14 cellular contexts compared by ENCODE assay signal in the genomic region with DNA sequence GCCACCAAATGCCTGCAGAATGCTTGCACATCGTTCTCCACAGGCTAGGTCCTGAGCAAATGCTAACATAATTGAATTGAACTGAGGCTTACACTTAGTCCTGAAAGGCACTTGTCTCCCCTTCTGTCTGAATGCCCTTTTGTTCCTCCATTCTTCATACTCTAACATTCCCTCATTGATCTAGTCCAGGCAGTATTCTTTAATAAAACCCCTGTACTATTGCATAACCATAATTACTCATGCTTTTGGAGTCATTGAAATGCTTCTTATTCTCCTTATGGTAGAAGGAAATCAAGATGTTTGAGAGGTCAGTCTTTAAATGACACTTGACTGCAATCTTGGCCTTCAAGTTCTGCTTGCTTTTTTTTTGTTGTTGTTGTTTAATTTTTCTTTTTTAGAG. TPM values are rescaled to one million over a fixed set of nuclear protein-coding genes. Genes with fewer than 3 reads are reported as not detected.
DNase-seq lines count a peak whose midpoint lies in the region; ATAC-seq and TF ChIP-seq lines count a peak whose summit lies in the region.
"Had no signal": no experiment of that assay in that cellular context is flagged by ENCODE, and none has a peak within 500 bp of the region (broad histone marks: within the 10 kb centered on the region; RNA-seq: fewer than 3 reads in every experiment).

No MANE protein-coding gene starts in this region.

- H3K4me3 ChIP-seq in BE2C (ENCODE audit: low read depth, low read length) = no peak overlapping the region
- H3K4me3 ChIP-seq: ovary had no signal

- ATAC-seq in esophagus mucosa (peak; percentile 30), HG03439 (IDR thresholded peaks at IDR 0.05; ENCODE audit: unreplicated experiment) (no peak)

- peak; percentile 41 for DNase-seq in GM03348 (ENCODE audit: low spot score)
- peak; percentile 47 for DNase-seq in OCI-M1 (lab: John Stamatoyannopoulos, UW)
- no peak for DNase-seq in osteocyte (ENCODE audit: extremely low spot score, unreplicated experiment)
- no peak for DNase-seq in activated naive CD4-positive, alpha-beta T cell treated with anti-CD3 and anti-CD28 coated beads, Interleukin-2, amount 50 U/mL, for 16 hours
- no peak for DNase-seq in BE2C
- DNase-seq in GM13977 (ENCODE audit: low spot score) = no peak
- DNase-seq: DND-41, NCI-H1694 treated with DMSO at 0.1 percent for 48 hours, ovary, SIG-M5 had no signal

- H3K4me1 ChIP-seq in BE2C = peaks cover 5% of the 10 kb centered on the region; the same call in 1 of the 2 replicates

- in situ Hi-C loops in GM13977 (cut with MboI; ENCODE audit: low pct_unique_long_range_greater_than_20kb, low sequenced_read_pairs, unreplicated experiment) = no loop called here

- no peak overlapping the region for H3K4me3 Mint-ChIP-seq in osteocyte (ENCODE audit: unreplicated experiment)

- peaks cover 28% of the 10 kb centered on the region for H3K4me1 Mint-ChIP-seq in osteocyte (ENCODE audit: unreplicated experiment)

- no peaks in the 10 kb centered on the region for H3K9me3 Mint-ChIP-seq in osteocyte (ENCODE audit: unreplicated experiment)

- TF ChIP-seq CTCF in osteocyte (IDR thresholded peaks at IDR 0.05) = no peak
- no peak for TF ChIP-seq CTCF in BE2C (IDR thresholded peaks at IDR 0.05; ENCODE audit: low read depth, low read length)
- TF ChIP-seq CTCF in GM13977 (IDR thresholded peaks at IDR 0.05; ENCODE audit: extremely low read depth, insufficient read depth, missing control alignments) = no peak

- peaks cover 46% of the 10 kb centered on the region for H3K36me3 ChIP-seq in BE2C
- H3K36me3 ChIP-seq: ovary had no signal

- peaks cover 10% of the 10 kb centered on the region for H3K36me3 Mint-ChIP-seq in osteocyte (ENCODE audit: unreplicated experiment)

- no peaks in the 10 kb centered on the region for H3K27me3 ChIP-seq in BE2C
- H3K27me3 ChIP-seq: ovary had no signal

- no peaks in the 10 kb centered on the region for H3K9me3 ChIP-seq in BE2C
- H3K9me3 ChIP-seq: ovary had no signal

- H3K27ac Mint-ChIP-seq in osteocyte (ENCODE audit: unreplicated experiment) = peak overlapping the region; percentile 20

- H3K27me3 Mint-ChIP-seq in osteocyte (ENCODE audit: unreplicated experiment) = no peaks in the 10 kb centered on the region

RNA-seq across cellular contexts. Expression of gene PI4K2A, which starts 7.1 kb away (rescaled TPM):
- total RNA-seq in esophagus mucosa = 13.0 TPM
- 22.0 and 22.1 TPM in 2 replicates for total RNA-seq in osteocyte
- polyA plus RNA-seq in BE2C (2012; ENCODE audit: insufficient read depth, insufficient read length, low read depth) = 25.7 TPM

RNA-seq across cellular contexts. Expression of gene MORN4, which starts 14.3 kb away (rescaled TPM):
- total RNA-seq in esophagus mucosa = 1.9 TPM
- 13.1 and 13.3 TPM in 2 replicates for total RNA-seq in osteocyte
- polyA plus RNA-seq in BE2C (2012; ENCODE audit: insufficient read depth, insufficient read length, low read depth) = 15.5 TPM

RNA-seq across cellular contexts. Expression of gene AVPI1, which starts 39.5 kb away (rescaled TPM):
- total RNA-seq in esophagus mucosa (6.8 TPM), osteocyte (4.5 and 5.7 TPM in 2 replicates)
- 10.0 TPM for polyA plus RNA-seq in BE2C (2012; ENCODE audit: insufficient read depth, insufficient read length, low read depth)

RNA-seq across cellular contexts. Expression of gene C10orf62, which starts 58.0 kb away (rescaled TPM):
- total RNA-seq in esophagus mucosa (0.16 TPM), osteocyte (not detected in 2 replicates)
- polyA plus RNA-seq in BE2C (2012; ENCODE audit: insufficient read depth, insufficient read length, low read depth) = not detected
- total RNA-seq: activated CD8-positive, alpha-beta memory T cell treated with anti-CD3 and anti-CD28 coated beads for 36 hours; H4 had no signal
- polyA plus RNA-seq: ovary had no signal

Comparison
In these comparisons a context has a peak if more than half of its experiments do, and no peak if none do; other contexts are left out.
1. DNase-seq: peak in GM03348 (single experiment) and OCI-M1 (single experiment); none in osteocyte (single experiment), activated naive CD4-positive, alpha-beta T cell treated with anti-CD3 and anti-CD28 coated beads, Interleukin-2, amount 50 U/mL, for 16 hours (single experiment), BE2C (single experiment) and GM13977 (single experiment).